12 cellular contexts compared by ENCODE assay signal in the genomic region with DNA sequence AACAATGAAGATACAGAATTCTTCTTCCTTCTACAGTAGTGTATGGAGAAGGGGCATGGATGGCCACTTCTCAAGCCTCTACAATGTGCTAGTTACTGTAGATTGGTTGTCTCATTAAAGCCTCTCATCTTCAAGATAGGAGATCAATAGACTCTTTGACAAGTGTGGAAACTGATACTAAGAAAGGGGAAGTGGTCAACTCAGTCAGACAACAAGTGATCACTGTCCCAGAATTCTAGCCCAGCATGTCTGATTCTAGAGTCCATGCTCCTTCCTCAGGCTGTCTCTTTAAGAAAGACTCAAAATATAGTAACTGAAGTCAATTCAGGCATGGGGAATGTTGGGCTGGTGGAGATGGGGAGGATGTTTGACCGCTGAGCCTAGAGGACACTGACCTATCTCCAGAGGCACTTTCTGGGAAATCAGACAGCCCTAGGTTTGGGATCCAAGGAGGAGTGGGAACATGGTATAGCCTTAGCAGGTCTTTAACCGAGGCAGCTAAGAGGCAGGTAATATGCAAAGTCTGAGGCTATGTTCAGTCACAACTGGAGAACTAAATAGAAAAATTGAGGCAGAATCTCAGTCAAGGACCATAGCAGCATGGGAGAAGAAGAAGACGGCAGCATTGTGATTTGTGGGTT. TPM values are rescaled to one million over a fixed set of nuclear protein-coding genes. Genes with fewer than 3 reads are reported as not detected.
DNase-seq lines count a peak whose midpoint lies in the region; ATAC-seq and TF ChIP-seq lines count a peak whose summit lies in the region.
"Had no signal": no experiment of that assay in that cellular context is flagged by ENCODE, and none has a peak within 500 bp of the region (broad histone marks: within the 10 kb centered on the region; RNA-seq: fewer than 3 reads in every experiment).

No MANE protein-coding gene starts in this region.

- no peak overlapping the region for H3K4me3 ChIP-seq in left ventricle myocardium inferior
- no peak overlapping the region for H3K4me3 ChIP-seq in right cardiac atrium (ENCODE audit: low read length)
- H3K4me3 ChIP-seq in upper lobe of left lung = no peak overlapping the region
- H3K4me3 ChIP-seq in GM23248 = no peak overlapping the region
- H3K4me3 ChIP-seq: ascending aorta, gastroesophageal sphincter had no signal

- TF ChIP-seq POLR2A in upper lobe of left lung (IDR thresholded peaks at IDR 0.05) = no peak

- peak overlapping the region; percentile 17 for H3K27ac ChIP-seq in left ventricle myocardium inferior (replicated peaks)
- no peak overlapping the region for H3K27ac ChIP-seq in right cardiac atrium (ENCODE audit: low read length)
- H3K27ac ChIP-seq in upper lobe of left lung = peak overlapping the region; percentile 17 to 80 (median 50)
- H3K27ac ChIP-seq in GM23248 = no peak overlapping the region
- H3K27ac ChIP-seq: ascending aorta, gastroesophageal sphincter, VCaP had no signal

- H3F3A ChIP-seq in GM23248 (ENCODE audit: insufficient read depth) = peaks cover 7% of the 10 kb centered on the region

- H3K4me1 ChIP-seq in left ventricle myocardium inferior (no peaks in the 10 kb centered on the region), right cardiac atrium (ENCODE audit: control insufficient read depth, insufficient read depth, low read length) (no peaks in the 10 kb centered on the region), upper lobe of left lung (peaks cover 0 to 7% (median 5%) of the 10 kb centered on the region in 4 donors), GM23248 (ENCODE audit: insufficient read depth) (peaks cover 23% of the 10 kb centered on the region)
- H3K4me1 ChIP-seq: ascending aorta, gastroesophageal sphincter had no signal

- H3K27me3 ChIP-seq in left ventricle myocardium inferior (ENCODE audit: low read depth) (peaks cover 7% of the 10 kb centered on the region), right cardiac atrium (ENCODE audit: control insufficient read depth, insufficient read depth) (no peaks in the 10 kb centered on the region), upper lobe of left lung (no peaks in the 10 kb centered on the region), GM23248 (replicated peaks; ENCODE audit: insufficient read depth) (no peaks in the 10 kb centered on the region)
- H3K27me3 ChIP-seq: ascending aorta had no signal

- in situ Hi-C loops in GM23248 (cut with MboI) = no loop called here

- no peaks in the 10 kb centered on the region for H3K9me2 ChIP-seq in GM23248 (ENCODE audit: insufficient read depth)

- intact Hi-C loops in left ventricle myocardium inferior (cut with micrococcal nuclease) (no loop called here), right cardiac atrium (cut with DNase I) (no loop called here)

- H3K9me3 ChIP-seq in left ventricle myocardium inferior (replicated peaks) (no peaks in the 10 kb centered on the region), right cardiac atrium (ENCODE audit: control insufficient read depth, low read length) (no peaks in the 10 kb centered on the region), upper lobe of left lung (no peaks in the 10 kb centered on the region), GM23248 (ENCODE audit: low read depth) (no peaks in the 10 kb centered on the region)
- H3K9me3 ChIP-seq: ascending aorta, gastroesophageal sphincter had no signal

- H2AFZ ChIP-seq in GM23248 = no peak overlapping the region

- ATAC-seq in right cardiac atrium (no peak), HG02973 (IDR thresholded peaks at IDR 0.05; ENCODE audit: unreplicated experiment) (peak; percentile 48), upper lobe of left lung (ENCODE audit: low FRiP score in 2 of 2) (peak in 1 of 2 donors; percentile 50)
- ATAC-seq: gastroesophageal sphincter had no signal

- no peaks in the 10 kb centered on the region for H3K36me3 ChIP-seq in left ventricle myocardium inferior
- no peaks in the 10 kb centered on the region for H3K36me3 ChIP-seq in upper lobe of left lung
- H3K36me3 ChIP-seq in GM23248 (ENCODE audit: low read depth) = no peaks in the 10 kb centered on the region
- H3K36me3 ChIP-seq: ascending aorta, gastroesophageal sphincter had no signal

- no peaks in the 10 kb centered on the region for H4K20me1 ChIP-seq in GM23248 (ENCODE audit: insufficient read depth)

- H3K79me2 ChIP-seq in GM23248 (ENCODE audit: insufficient read depth) = no peaks in the 10 kb centered on the region

- DNase-seq in left ventricle myocardium inferior (no peak), right cardiac atrium (no peak), RPMI8226 (peak; percentile 20), upper lobe of left lung (no peak), RKO (ENCODE audit: low spot score) (no peak), GM23248 (no peak)
- no peak for DNase-seq in activated CD4-positive, alpha-beta T cell treated with anti-CD3 and anti-CD28 coated beads, Interleukin-2, amount 50 U/mL, for 1 hour
- DNase-seq: NCI-H1436 had no signal

- no peak overlapping the region for H3K9ac ChIP-seq in GM23248

- TF ChIP-seq CTCF in left ventricle myocardium inferior (IDR thresholded peaks at IDR 0.05; ENCODE audit: borderline replicate concordance) (no peak), upper lobe of left lung (IDR thresholded peaks at IDR 0.05) (no peak)

- H3K4me2 ChIP-seq in GM23248 (ENCODE audit: unreplicated experiment) = no peak overlapping the region

- 74% methylated on average over 3 of the region's 3 CpGs for WGBS in right cardiac atrium
- WGBS in upper lobe of left lung, 2 donors = 70 to 86% methylated on average over 3 of the region's 3 CpGs
- 72% methylated on average over 3 of the region's 3 CpGs for WGBS in GM23248 (ENCODE audit: low coverage in 1 of 2, low lambda C conversion rate in 2 of 2, missing lambda C conversion rate in 2 of 2), 2 experiments

- no peak for TF ChIP-seq EP300 in upper lobe of left lung (IDR thresholded peaks at IDR 0.05)

RNA-seq across cellular contexts. Expression of a gene that starts 39.3 kb away (rescaled TPM):
- 16.9 TPM for total RNA-seq in left ventricle myocardium inferior
- total RNA-seq in right cardiac atrium = 10 to 100 TPM; 17.4 to 22.7 (median 19.5) TPM
- 5.8 TPM for polyA plus RNA-seq in right cardiac atrium
- 10 to 100 TPM; 15.9 to 23.4 (median 22.0) TPM for total RNA-seq in upper lobe of left lung
- total RNA-seq in GM23248 (2014; rRNA removed; shearing (Covaris generic)) = 16.9 and 19.2 TPM in 2 replicates
- polyA plus RNA-seq in GM23248 (2016; fragmentation: Nextera tagmentation; extraction: Ambion mirVana) = 8.6 and 9.1 TPM in 2 replicates

RNA-seq across cellular contexts. Expression of a gene that starts 48.8 kb away (rescaled TPM):
- total RNA-seq in left ventricle myocardium inferior (1.5 TPM), right cardiac atrium (1 to 10 TPM; 2.0 to 3.6 (median 3.0) TPM), upper lobe of left lung (10 to 100 TPM; 10.5 to 42.3 (median 22.0) TPM)
- polyA plus RNA-seq in right cardiac atrium (0.52 TPM), GM23248 (2016; fragmentation: Nextera tagmentation; extraction: Ambion mirVana) (0.08 TPM in 1 of 2 replicates, not detected in the other)
- not detected in 2 replicates for total RNA-seq in GM23248 (2014; rRNA removed; shearing (Covaris generic))

Comparison
In these comparisons a context has a peak if more than half of its experiments do, and no peak if none do; other contexts are left out.
1. H3K27ac ChIP-seq: peak in left ventricle myocardium inferior (single experiment) and upper lobe of left lung (4 of 4); none in right cardiac atrium (single experiment) and GM23248 (single experiment).